ENCODE assay signal across 8 cellular contexts in the genomic region with DNA sequence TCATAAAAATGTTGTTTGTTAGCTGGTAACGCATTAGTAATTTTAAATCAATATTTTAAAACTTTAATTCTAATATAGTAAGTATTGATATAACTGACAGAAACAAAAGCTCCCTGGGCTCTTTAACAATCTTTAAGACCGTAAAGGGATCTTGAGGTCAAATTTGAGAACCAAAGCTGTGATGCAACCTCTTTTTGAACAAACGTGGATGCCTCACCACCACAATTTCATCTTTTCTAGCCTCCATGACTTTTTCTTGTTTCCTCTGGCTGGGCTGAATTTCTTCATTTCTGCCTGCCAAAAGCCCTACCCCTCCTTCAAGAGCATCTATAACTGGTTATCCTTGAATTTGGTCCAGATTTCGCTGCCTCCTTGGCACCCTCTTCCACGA. TPM values are rescaled to one million over a fixed set of nuclear protein-coding genes. Genes with fewer than 3 reads are reported as not detected.
DNase-seq lines count a peak whose midpoint lies in the region; ATAC-seq, FAIRE-seq and TF ChIP-seq lines count a peak whose summit lies in the region.

No MANE protein-coding gene starts in this region.

- CTCF ChIA-PET in K562 (lab: Yijun Ruan, JAX; ENCODE audit: low intra/inter-chr PET ratio) = no interaction called here

- TF ChIP-seq CTCF in left ventricle myocardium inferior (IDR thresholded peaks at IDR 0.05; ENCODE audit: borderline replicate concordance) (no peak), K562 (IDR thresholded peaks at IDR 0.05 in 2 of 3, conservative IDR thresholded peaks at IDR 0.05 in 1 of 3; ENCODE audit: insufficient read depth in 2 of 3, low read depth in 1 of 3, low read length in 3 of 3) (no peak)

- no peak for FAIRE-seq in K562 (lab: Jason Lieb, UNC)

- 38% methylated on average over 5 of the region's 5 CpGs for WGBS in K562 (ENCODE audit: insufficient coverage, low coverage, missing lambda C conversion rate)
- 62 to 80% methylated on average over 4 of the region's 5 CpGs for WGBS in mesodermal cell (ENCODE audit: insufficient coverage in 2 of 2), 2 experiments

- TF ChIP-seq RAD21 in K562 (CRISPR knock-in tag; conservative IDR thresholded peaks at IDR 0.05 in 1 of 2, IDR thresholded peaks at IDR 0.05 in 1 of 2) = no peak

- intact Hi-C loops in left ventricle myocardium inferior (cut with micrococcal nuclease) = no loop called here
- intact Hi-C loops in Right ventricle myocardium superior (cut with DNase I) = no loop called here
- intact Hi-C loops in K562 (cut with micrococcal nuclease) = no loop called here

- H3K27ac ChIP-seq in left ventricle myocardium inferior (replicated peaks) = peak overlapping the region; percentile 93
- peak overlapping the region; percentile 88 for H3K27ac ChIP-seq in K562 (ENCODE audit: extremely low read depth, low read depth, low read length)
- H3K27ac ChIP-seq in mesodermal cell (ENCODE audit: low read depth, low read length, severe bottlenecking) = no peak overlapping the region

- POLR2A ChIA-PET in K562 (lab: Yijun Ruan, JAX) = no interaction called here

- H3K36me3 ChIP-seq in left ventricle myocardium inferior (peaks cover 15% of the 10 kb centered on the region), K562 (ENCODE audit: control insufficient read depth, insufficient read depth, low read length) (peaks cover 22% of the 10 kb centered on the region), mesodermal cell (ENCODE audit: control insufficient read depth, insufficient read depth, low read length) (no peaks in the 10 kb centered on the region)

- no peak for TF ChIP-seq POLR2A in K562 (conservative IDR thresholded peaks at IDR 0.05)

- peaks cover 7% of the 10 kb centered on the region for H3K9me3 ChIP-seq in left ventricle myocardium inferior (replicated peaks)
- H3K9me3 ChIP-seq in K562 (replicated peaks; ENCODE audit: control insufficient read depth, insufficient read depth, low read depth, low read length) = peaks cover 14% of the 10 kb centered on the region
- H3K9me3 ChIP-seq in mesodermal cell (ENCODE audit: control insufficient read depth, low read length) = peaks cover 12% of the 10 kb centered on the region

- TSS peak; percentile 53 for BruUV-seq in K562 (replicated peaks; lab: Mats Ljungman, UMichigan)

- no peaks in the 10 kb centered on the region for H3K9me1 ChIP-seq in K562 (ENCODE audit: control insufficient read depth, insufficient read depth, low read length)

- peak overlapping the region; percentile 94 for H2AFZ ChIP-seq in K562 (ENCODE audit: low read depth, low read length)

- DNase-seq in left ventricle myocardium inferior = no peak
- no peak for DNase-seq in Right ventricle myocardium superior
- no peak for DNase-seq in K562 (ENCODE audit: extremely low read depth in 1 of 4, low spot score in 3 of 4)
- no peak for DNase-seq in T1000 (lab: John Stamatoyannopoulos, UW)
- DNase-seq in NCI-H524 treated with DMSO at 0.1 percent for 48 hours (lab: John Stamatoyannopoulos, UW) = no peak
- DNase-seq in globus pallidus (ENCODE audit: low spot score) = no peak

- H3K79me2 ChIP-seq in K562 (ENCODE audit: control insufficient read depth, insufficient read depth, low read length) = peaks cover 4% of the 10 kb centered on the region; the same call in 1 of the 3 replicates

- H3K9ac ChIP-seq in K562 (ENCODE audit: insufficient read depth in 1 of 2, low read depth in 2 of 2, low read length in 2 of 2) = peak overlapping the region; percentile 74 to 98

- peak overlapping the region; percentile 79 for H3K4me2 ChIP-seq in K562 (ENCODE audit: insufficient read depth, low read length)

- in situ Hi-C loops in K562 (cut with MboI) = no loop called here

- H4K20me1 ChIP-seq in K562 (replicated peaks; ENCODE audit: control insufficient read depth, insufficient read depth, low read length) = no peaks in the 10 kb centered on the region

- peak overlapping the region; percentile 72 for H3K4me3 ChIP-seq in left ventricle myocardium inferior
- peak overlapping the region; percentile 49 for H3K4me3 ChIP-seq in K562
- peak overlapping the region; percentile 47 for H3K4me3 ChIP-seq in mesodermal cell (ENCODE audit: extremely low read depth, insufficient read depth, low read length, poor library complexity, severe bottlenecking)

- no peak for ATAC-seq in Right ventricle myocardium superior (ENCODE audit: poor library complexity)
- ATAC-seq in K562 = no peak
- ATAC-seq in HG02973 (IDR thresholded peaks at IDR 0.05; ENCODE audit: unreplicated experiment) = no peak

- no peaks in the 10 kb centered on the region for H3K27me3 ChIP-seq in left ventricle myocardium inferior (ENCODE audit: low read depth)
- no peaks in the 10 kb centered on the region for H3K27me3 ChIP-seq in K562 (ENCODE audit: control insufficient read depth in 2 of 2, insufficient read depth in 2 of 2, low read length in 2 of 2)

- TF ChIP-seq EP300 in K562 (IDR thresholded peaks at IDR 0.05; ENCODE audit: low read length) = no peak

- H3K4me1 ChIP-seq in left ventricle myocardium inferior (peaks cover 10% of the 10 kb centered on the region), K562 (replicated peaks in 1 of 2; ENCODE audit: control insufficient read depth in 2 of 2, insufficient read depth in 2 of 2, low read length in 2 of 2) (peaks cover 5% of the 10 kb centered on the region in 2 experiments; a peak in 4 of 5 replicates), mesodermal cell (ENCODE audit: control insufficient read depth, insufficient read depth, low read length, poor library complexity, severe bottlenecking) (no peaks in the 10 kb centered on the region)

TF ChIP-seq in K562, 482 proteins besides CTCF, POLR2A, EP300 and RAD21 (continues in another document):
- 0 out of 2 replicates have a peak, but pooled peaks have one; percentile 74 for TF ChIP-seq MECOM (CRISPR knock-in tag; IDR thresholded peaks at IDR 0.05)
- TF ChIP-seq BRD4 (IDR thresholded peaks at IDR 0.05) = no peak
- TF ChIP-seq, protein P1, sequence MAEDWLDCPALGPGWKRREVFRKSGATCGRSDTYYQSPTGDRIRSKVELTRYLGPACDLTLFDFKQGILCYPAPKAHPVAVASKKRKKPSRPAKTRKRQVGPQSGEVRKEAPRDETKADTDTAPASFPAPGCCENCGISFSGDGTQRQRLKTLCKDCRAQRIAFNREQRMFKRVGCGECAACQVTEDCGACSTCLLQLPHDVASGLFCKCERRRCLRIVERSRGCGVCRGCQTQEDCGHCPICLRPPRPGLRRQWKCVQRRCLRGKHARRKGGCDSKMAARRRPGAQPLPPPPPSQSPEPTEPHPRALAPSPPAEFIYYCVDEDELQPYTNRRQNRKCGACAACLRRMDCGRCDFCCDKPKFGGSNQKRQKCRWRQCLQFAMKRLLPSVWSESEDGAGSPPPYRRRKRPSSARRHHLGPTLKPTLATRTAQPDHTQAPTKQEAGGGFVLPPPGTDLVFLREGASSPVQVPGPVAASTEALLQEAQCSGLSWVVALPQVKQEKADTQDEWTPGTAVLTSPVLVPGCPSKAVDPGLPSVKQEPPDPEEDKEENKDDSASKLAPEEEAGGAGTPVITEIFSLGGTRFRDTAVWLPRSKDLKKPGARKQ (CRISPR knock-in tag; IDR thresholded peaks at IDR 0.05) = 0 out of 2 replicates have a peak, but pooled peaks have one; percentile 40
- TF ChIP-seq, protein P2, sequence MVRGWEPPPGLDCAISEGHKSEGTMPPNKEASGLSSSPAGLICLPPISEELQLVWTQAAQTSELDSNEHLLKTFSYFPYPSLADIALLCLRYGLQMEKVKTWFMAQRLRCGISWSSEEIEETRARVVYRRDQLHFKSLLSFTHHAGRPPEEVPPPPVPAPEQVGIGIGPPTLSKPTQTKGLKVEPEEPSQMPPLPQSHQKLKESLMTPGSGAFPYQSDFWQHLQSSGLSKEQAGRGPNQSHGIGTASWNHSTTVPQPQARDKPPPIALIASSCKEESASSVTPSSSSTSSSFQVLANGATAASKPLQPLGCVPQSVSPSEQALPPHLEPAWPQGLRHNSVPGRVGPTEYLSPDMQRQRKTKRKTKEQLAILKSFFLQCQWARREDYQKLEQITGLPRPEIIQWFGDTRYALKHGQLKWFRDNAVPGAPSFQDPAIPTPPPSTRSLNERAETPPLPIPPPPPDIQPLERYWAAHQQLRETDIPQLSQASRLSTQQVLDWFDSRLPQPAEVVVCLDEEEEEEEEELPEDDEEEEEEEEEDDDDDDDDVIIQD (CRISPR knock-in tag; IDR thresholded peaks at IDR 0.05) = no peak
- TF ChIP-seq, protein P3, sequence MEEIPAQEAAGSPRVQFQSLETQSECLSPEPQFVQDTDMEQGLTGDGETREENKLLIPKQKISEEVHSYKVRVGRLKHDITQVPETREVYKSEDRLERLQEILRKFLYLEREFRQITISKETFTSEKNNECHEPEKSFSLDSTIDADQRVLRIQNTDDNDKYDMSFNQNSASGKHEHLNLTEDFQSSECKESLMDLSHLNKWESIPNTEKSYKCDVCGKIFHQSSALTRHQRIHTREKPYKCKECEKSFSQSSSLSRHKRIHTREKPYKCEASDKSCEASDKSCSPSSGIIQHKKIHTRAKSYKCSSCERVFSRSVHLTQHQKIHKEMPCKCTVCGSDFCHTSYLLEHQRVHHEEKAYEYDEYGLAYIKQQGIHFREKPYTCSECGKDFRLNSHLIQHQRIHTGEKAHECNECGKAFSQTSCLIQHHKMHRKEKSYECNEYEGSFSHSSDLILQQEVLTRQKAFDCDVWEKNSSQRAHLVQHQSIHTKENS (CRISPR knock-in tag; IDR thresholded peaks at IDR 0.05) = no peak
- peak; percentile 13 for TF ChIP-seq RBM39 (optimal IDR thresholded peaks at IDR 0.05; ENCODE audit: low read depth, low read length)

RNA-seq across cellular contexts. Expression of a gene that starts 0.6 kb away (rescaled TPM):
- total RNA-seq in left ventricle myocardium inferior (36.6 TPM), Right ventricle myocardium superior (48.7 TPM), K562 (2014; rRNA removed) (58.0 and 59.3 TPM in 2 replicates), K562 (2014; rRNA removed; fragmentation: Illumina TruSeq; extraction: Trizol) (57.3 and 57.5 TPM in 2 replicates), K562 (2015; rRNA removed; fragmentation: Illumina TruSeq; extraction: Trizol) (53.2 and 55.1 TPM in 2 replicates), K562 (2021) (70.0 and 84.1 TPM in 2 replicates)
- total RNA-seq in K562 (2011; cell fraction: chromatin; rRNA removed; ENCODE audit: low replicate concordance) = 11.4 and 20.9 TPM in 2 replicates
- total RNA-seq in K562 (2011; cell fraction: nucleolus; rRNA removed) = 8.0 and 10.5 TPM in 2 replicates
- total RNA-seq in K562 (2011; cell fraction: nucleoplasm; rRNA removed) = 19.5 and 32.4 TPM in 2 replicates
- polyA plus RNA-seq in K562 (2011; rRNA removed) (37.6 and 73.7 TPM in 2 replicates), K562 (2014; fragmentation: Illumina TruSeq; extraction: Trizol) (26.7 and 30.9 TPM in 2 replicates), K562 (2014; fragmentation: Nextera tagmentation; extraction: Ambion mirVana) (10 to 100 TPM; 25.7 to 33.2 TPM), K562 (2014; rRNA removed) (58.9 and 70.2 TPM in 2 replicates)
- polyA plus RNA-seq in K562 (2011; cell fraction: cytosol; rRNA removed) = 15.2 and 19.0 TPM in 2 replicates
- polyA plus RNA-seq in K562 (2011; cell fraction: nucleus; rRNA removed) = 11.7 and 13.1 TPM in 2 replicates
- 37.9 and 80.1 TPM in 2 replicates for polyA plus RNA-seq in K562 (2012)
- 4.4 and 9.5 TPM in 2 replicates for polyA minus RNA-seq in K562 (2011; rRNA and poly(A)+ RNA removed)
- polyA minus RNA-seq in K562 (2011; cell fraction: cytosol; rRNA and poly(A)+ RNA removed) = 9.3 and 12.3 TPM in 2 replicates
- 9.0 and 15.3 TPM in 2 replicates for polyA minus RNA-seq in K562 (2011; cell fraction: nucleus; rRNA and poly(A)+ RNA removed)
- polyA plus RNA-seq in mesodermal cell (2013, experiment 1 of 2) = 15.8 TPM
- 18.7 TPM for polyA plus RNA-seq in mesodermal cell (2013, experiment 2 of 2)
